ENCODE assay signal across 16 cellular contexts in genomic region chr1:117590273-117590925, GRCh38. TPM values are rescaled to one million over a fixed set of nuclear protein-coding genes. Genes with fewer than 3 reads are reported as not detected.
DNase-seq lines count a peak whose midpoint lies in the region; ATAC-seq, FAIRE-seq and TF ChIP-seq lines count a peak whose summit lies in the region.
"Had no signal": no experiment of that assay in that cellular context is flagged by ENCODE, and none has a peak within 500 bp of the region (broad histone marks: within the 10 kb centered on the region; RNA-seq: fewer than 3 reads in every experiment).

No MANE protein-coding gene starts in this region.

- DNase-seq in HepG2 (ENCODE audit: low spot score), result no peak
- DNase-seq in right lobe of liver, result no peak
- peak in 1 of 2 experiments; percentile 48 for DNase-seq in PC-9
- DNase-seq in left colon, result peak; percentile 41 to 62
- peak; percentile 44 for DNase-seq in upper lobe of right lung
- no peak for DNase-seq in hepatic stellate cell (ENCODE audit: low spot score)
- DNase-seq: activated CD4-positive, alpha-beta T cell treated with anti-CD3 and anti-CD28 coated beads for 4 hours; COR-L47; hippocampal formation; left cardiac atrium; NCI-H2081 treated with DMSO at 0.1 percent for 48 hours; stimulated activated CD4-positive, alpha-beta T cell treated with anti-CD3 and anti-CD28 coated beads, Interleukin-12 subunit alpha, Interleukin-12 subunit beta, amount 100 ng/mL, for 4 hours; stimulated activated naive CD8-positive, alpha-beta T cell treated with anti-CD3 and anti-CD28 coated beads, Interleukin-15, amount 100 ng/mL, for 72 hours had no signal

- no peaks in the 10 kb centered on the region for H3K4me1 ChIP-seq in HepG2 (ENCODE audit: insufficient read depth, low read length)
- peaks cover 0 to 28% (median 0%) of the 10 kb centered on the region in 4 donors for H3K4me1 ChIP-seq in right lobe of liver
- peaks cover 21% of the 10 kb centered on the region for H3K4me1 ChIP-seq in PC-9 (replicated peaks; ENCODE audit: insufficient read depth)
- H3K4me1 ChIP-seq in upper lobe of right lung, result peaks cover 15% of the 10 kb centered on the region
- H3K4me1 ChIP-seq: SJCRH30 had no signal

- TF ChIP-seq CTCF in HepG2 (CRISPR knock-in tag; IDR thresholded peaks at IDR 0.05), result no peak
- TF ChIP-seq CTCF in right lobe of liver (IDR thresholded peaks at IDR 0.05), result no peak
- TF ChIP-seq CTCF in PC-9 (conservative IDR thresholded peaks at IDR 0.05), result no peak
- TF ChIP-seq CTCF in upper lobe of right lung (IDR thresholded peaks at IDR 0.05), result no peak

- H3K79me2 ChIP-seq in HepG2 (ENCODE audit: insufficient read depth, low read length) (no peaks in the 10 kb centered on the region), PC-9 (ENCODE audit: low read depth) (no peaks in the 10 kb centered on the region)

- ATAC-seq in HepG2 (peak; percentile 28; the same call in 2 of the 3 replicates), right lobe of liver (no peak), left colon (peak; percentile 72), upper lobe of right lung (peak; percentile 36), HG03139 (IDR thresholded peaks at IDR 0.05; ENCODE audit: unreplicated experiment) (no peak), GM19452 (IDR thresholded peaks at IDR 0.05; ENCODE audit: unreplicated experiment) (no peak)
- ATAC-seq: stimulated activated naive CD8-positive, alpha-beta T cell treated with anti-CD3 and anti-CD28 coated beads, Interleukin-15, amount 100 ng/mL, for 72 hours had no signal

- POLR2A ChIA-PET in HepG2 (lab: Yijun Ruan, JAX) (no interaction called here), PC-9 (lab: Charles Lee; ENCODE audit: unreplicated experiment) (no interaction called here)

- no peaks in the 10 kb centered on the region for H4K20me1 ChIP-seq in HepG2 (ENCODE audit: insufficient read depth, low read length)
- H4K20me1 ChIP-seq in PC-9 (ENCODE audit: insufficient read depth), result no peaks in the 10 kb centered on the region

- H3K4me2 ChIP-seq in HepG2 (ENCODE audit: low read depth, low read length), result no peak overlapping the region
- H3K4me2 ChIP-seq in PC-9, result peak overlapping the region; percentile 8; the same call in 1 of the 2 replicates

- H3F3A ChIP-seq in PC-9 (ENCODE audit: insufficient read depth, low read depth), result peaks cover 10% of the 10 kb centered on the region; the same call in 1 of the 2 replicates

- no peak overlapping the region for H3K27ac ChIP-seq in HepG2 (ENCODE audit: extremely low read length, insufficient read depth, low read length)
- H3K27ac ChIP-seq in right lobe of liver, result no peak overlapping the region
- H3K27ac ChIP-seq in PC-9, result no peak overlapping the region
- H3K27ac ChIP-seq in upper lobe of right lung, result no peak overlapping the region
- H3K27ac ChIP-seq: SJCRH30 had no signal

- CTCF ChIA-PET in HepG2 (lab: Yijun Ruan, JAX; ENCODE audit: low intra/inter-chr PET ratio, low total read pairs) (no interaction called here), PC-9 (lab: Charles Lee) (interaction anchor here (1.0 to 1.3 kb wide), 2 partner anchors 55 to 164 kb away, joined by 6 to 8 read pairs; no protein-coding TSS in a partner anchor)

- H3K9ac ChIP-seq in HepG2 (ENCODE audit: insufficient read depth, low read depth, low read length), result no peak overlapping the region

- TF ChIP-seq POLR2A in HepG2 (IDR thresholded peaks at IDR 0.05; ENCODE audit: insufficient read depth in 1 of 2, low read depth in 2 of 2, low read length in 2 of 2) (no peak), right lobe of liver (IDR thresholded peaks at IDR 0.05) (no peak)

- H3K27me3 ChIP-seq in HepG2 (ENCODE audit: control insufficient read depth in 1 of 2, insufficient read depth in 2 of 2, low read length in 2 of 2) (peaks cover 0 to 4% of the 10 kb centered on the region in 2 experiments; a peak in 2 of 5 replicates), right lobe of liver (no peaks in the 10 kb centered on the region), PC-9 (ENCODE audit: insufficient read depth, low read depth) (no peaks in the 10 kb centered on the region), upper lobe of right lung (no peaks in the 10 kb centered on the region)
- H3K27me3 ChIP-seq: SJCRH30 had no signal

- FAIRE-seq in HepG2 (lab: Jason Lieb, UNC), result no peak

- TF ChIP-seq RAD21 in HepG2 (CRISPR knock-in tag; IDR thresholded peaks at IDR 0.05), result no peak

- BruUV-seq in HepG2 (replicated peaks; lab: Mats Ljungman, UMichigan), result no TSS peak
- no TSS peak for BruUV-seq in PC-9 (replicated peaks; lab: Mats Ljungman, UMichigan)

- no peak overlapping the region for H2AFZ ChIP-seq in HepG2 (ENCODE audit: low read length)
- no peak overlapping the region for H2AFZ ChIP-seq in PC-9

- TF ChIP-seq EP300 in HepG2 (IDR thresholded peaks at IDR 0.05; ENCODE audit: low read depth in 2 of 2, low read length in 2 of 2), result no peak
- TF ChIP-seq EP300 in HepG2 (CRISPR knock-in tag; IDR thresholded peaks at IDR 0.05; ENCODE audit: borderline replicate concordance), result no peak

- 0% methylated on average over 4 of the region's 7 CpGs for WGBS in HepG2 (ENCODE audit: low lambda C conversion rate)
- WGBS in right lobe of liver (ENCODE audit: insufficient coverage, low coverage, low lambda C conversion rate, missing lambda C conversion rate), result 67% methylated on average over 4 of the region's 7 CpGs

- H3K4me3 ChIP-seq in HepG2 (replicated peaks in 1 of 3; ENCODE audit: insufficient read depth in 1 of 3, low read depth in 2 of 3, low read length in 3 of 3), result no peak overlapping the region
- H3K4me3 ChIP-seq in right lobe of liver, result no peak overlapping the region
- H3K4me3 ChIP-seq in PC-9, result no peak overlapping the region
- no peak overlapping the region for H3K4me3 ChIP-seq in upper lobe of right lung
- H3K4me3 ChIP-seq: SJCRH30 had no signal

- intact Hi-C loops in HepG2 (cut with micrococcal nuclease; ENCODE audit: unreplicated experiment), result no loop called here
- intact Hi-C loops in right lobe of liver (cut with DNase I), result no loop called here
- intact Hi-C loops in PC-9 (cut with micrococcal nuclease; ENCODE audit: unreplicated experiment), result no loop called here
- intact Hi-C loops in left colon (cut with DNase I, micrococcal nuclease), result no loop called here
- intact Hi-C loops in upper lobe of right lung (cut with DNase I), result no loop called here

- no peaks in the 10 kb centered on the region for H3K9me2 ChIP-seq in PC-9 (ENCODE audit: insufficient read depth)

- in situ Hi-C loops in HepG2 (cut with HindIII; ENCODE audit: extremely low pct_ligation_motif_present, low pct_unique_long_range_greater_than_20kb), result no loop called here

- H3K36me3 ChIP-seq in HepG2 (replicated peaks in 1 of 2; ENCODE audit: control insufficient read depth in 1 of 2, insufficient read depth in 2 of 2, low read length in 2 of 2) (no peaks in the 10 kb centered on the region), right lobe of liver (no peaks in the 10 kb centered on the region), PC-9 (ENCODE audit: low read depth) (no peaks in the 10 kb centered on the region), upper lobe of right lung (no peaks in the 10 kb centered on the region)
- H3K36me3 ChIP-seq: SJCRH30 had no signal

- H3K9me3 ChIP-seq in HepG2 (ENCODE audit: low read length) (no peaks in the 10 kb centered on the region), right lobe of liver (no peaks in the 10 kb centered on the region), PC-9 (ENCODE audit: insufficient read depth, low read depth) (no peaks in the 10 kb centered on the region), upper lobe of right lung (no peaks in the 10 kb centered on the region)
- H3K9me3 ChIP-seq: SJCRH30 had no signal

TF ChIP-seq in HepG2, 621 proteins besides CTCF, POLR2A, EP300 and RAD21 (continues in another document):
- TF ChIP-seq TFAP4 (IDR thresholded peaks at IDR 0.05; ENCODE audit: borderline replicate concordance, low read depth), result peak; percentile 17; the same call in 1 of the 2 replicates

RNA-seq across cellular contexts. Expression of gene TENT5C, which starts 15.4 kb away (rescaled TPM):
- total RNA-seq in HepG2 (2016; rRNA removed; fragmentation: Illumina TruSeq; extraction: Trizol) (0.02 and 0.04 TPM in 2 replicates), right lobe of liver (10 to 100 TPM in 1 of 6 experiments, 1 to 10 TPM in 5; 2.3 to 13.7 (median 3.0) TPM), PC-9 (2021) (3.9 and 4.3 TPM in 2 replicates), left colon (10 to 100 TPM; 30.7 to 45.6 TPM), upper lobe of right lung (13.7 TPM)
- not detected in 2 replicates for total RNA-seq in HepG2 (2016; cell fraction: cytosol; rRNA removed; fragmentation: Illumina TruSeq; extraction: Trizol; ENCODE audit: low read depth)
- total RNA-seq in HepG2 (2016; cell fraction: insoluble cytoplasmic fraction; rRNA removed; fragmentation: Illumina TruSeq; extraction: Trizol), result 0.04 TPM in 1 of 2 replicates, not detected in the other
- total RNA-seq in HepG2 (2016; cell fraction: membrane; rRNA removed; fragmentation: Illumina TruSeq; extraction: Trizol), result 0.03 TPM in 1 of 2 replicates, not detected in the other
- 0.06 TPM in 1 of 2 replicates, not detected in the other for total RNA-seq in HepG2 (2016; cell fraction: nucleus; rRNA removed; fragmentation: Illumina TruSeq; extraction: Trizol)
- 0.30 and 0.38 TPM in 2 replicates for polyA plus RNA-seq in HepG2 (2011; rRNA removed)
- polyA plus RNA-seq in HepG2 (2011; cell fraction: cytosol; rRNA removed), result 0.28 and 0.33 TPM in 2 replicates
- 0.26 and 0.35 TPM in 2 replicates for polyA plus RNA-seq in HepG2 (2011; cell fraction: nucleus; rRNA removed)
- polyA plus RNA-seq in HepG2 (2012), result 0.05 and 0.21 TPM in 2 replicates
- polyA plus RNA-seq in HepG2 (2016; cell fraction: cytosol; fragmentation: Illumina TruSeq; extraction: Trizol; ENCODE audit: low read depth), result not detected in 2 replicates
- polyA plus RNA-seq in HepG2 (2016; cell fraction: insoluble cytoplasmic fraction; fragmentation: Illumina TruSeq; extraction: Trizol; ENCODE audit: low read depth), result 0.03 and 0.04 TPM in 2 replicates
- not detected in 2 replicates for polyA plus RNA-seq in HepG2 (2016; cell fraction: membrane; fragmentation: Illumina TruSeq; extraction: Trizol; ENCODE audit: low read depth)
- not detected in 2 replicates for polyA plus RNA-seq in HepG2 (2016; cell fraction: nucleus; fragmentation: Illumina TruSeq; extraction: Trizol; ENCODE audit: insufficient read depth, low read depth)
- 1.3 and 2.5 TPM in 2 replicates for polyA minus RNA-seq in HepG2 (2011; rRNA and poly(A)+ RNA removed; ENCODE audit: low replicate concordance)
- 0.88 and 0.99 TPM in 2 replicates for polyA minus RNA-seq in HepG2 (2011; cell fraction: cytosol; rRNA and poly(A)+ RNA removed)
- 1.3 and 1.4 TPM in 2 replicates for polyA minus RNA-seq in HepG2 (2011; cell fraction: nucleus; rRNA and poly(A)+ RNA removed)

Comparison
In these comparisons a context has a peak if more than half of its experiments do, and no peak if none do; other contexts are left out.
1. ATAC-seq: peak in HepG2 (single experiment), left colon (single experiment) and upper lobe of right lung (single experiment); none in right lobe of liver (0 of 4), HG03139 (single experiment) and GM19452 (single experiment).
2. DNase-seq: peak in left colon (2 of 2) and upper lobe of right lung (single experiment); none in HepG2 (single experiment), right lobe of liver (0 of 3) and hepatic stellate cell (single experiment).